Comparison of ENCODE assay signal across 9 cellular contexts in the genomic region with DNA sequence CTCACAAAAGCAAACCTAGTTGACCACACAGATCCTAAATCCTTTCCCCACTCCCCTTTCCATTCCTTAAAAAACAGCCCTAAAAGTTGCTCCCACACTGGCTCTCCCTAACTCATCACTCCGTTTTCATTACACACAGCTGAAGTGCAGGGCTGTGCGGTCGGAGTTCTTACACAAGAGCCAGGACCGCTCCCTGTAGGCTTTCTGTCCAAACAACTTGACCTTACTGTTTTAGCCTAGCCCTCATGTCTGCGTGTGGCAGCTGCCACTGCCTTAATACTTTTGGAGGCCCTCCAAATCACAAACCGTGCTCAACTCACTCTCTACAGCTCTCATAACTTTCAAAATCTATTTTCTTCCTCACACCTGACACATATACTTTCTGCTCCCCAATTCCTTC. TPM values are rescaled to one million over a fixed set of nuclear protein-coding genes. Genes with fewer than 3 reads are reported as not detected.
DNase-seq lines count a peak whose midpoint lies in the region; ATAC-seq and TF ChIP-seq lines count a peak whose summit lies in the region.
"Not testable (repeated sequence)": the region's sequence is repeated elsewhere in the genome, so short reads cannot be mapped to it uniquely, and the experiment has no call there.
"Had no signal": no experiment of that assay in that cellular context is flagged by ENCODE, and none has a peak within 500 bp of the region (broad histone marks: within the 10 kb centered on the region; RNA-seq: fewer than 3 reads in every experiment).

No MANE protein-coding gene starts in this region.

- peak; percentile 20 for DNase-seq in activated CD4-positive, alpha-beta T cell treated with anti-CD3 and anti-CD28 coated beads, Interleukin-2, amount 10 ng/mL, durations not matched to agents 24 days and 14 days
- DNase-seq in fibroblast of mammary gland (ENCODE audit: low read depth) = peak; percentile 61
- peak; percentile 26 for DNase-seq in left ventricle myocardium inferior
- DNase-seq in lower lobe of right lung = peak; percentile 55
- DNase-seq in skeletal muscle cell (ENCODE audit: low read depth) = peak; percentile 53
- DNase-seq in thyroid gland = peak; percentile 11 to 43

- H3K4me3 ChIP-seq in fibroblast of mammary gland (ENCODE audit: control insufficient read depth, low read depth, low read length); left ventricle myocardium inferior; lower lobe of right lung; skeletal muscle cell (ENCODE audit: low read depth, low read length); thyroid gland (replicated peaks in 1 of 3): not testable (repeated sequence)

- H3K9me3 Mint-ChIP-seq in activated CD4-positive, alpha-beta T cell treated with anti-CD3 and anti-CD28 coated beads, Interleukin-2, amount 10 ng/mL, durations not matched to agents 24 days and 14 days = not testable (repeated sequence)

- not testable (repeated sequence) for H3K27me3 Mint-ChIP-seq in activated CD4-positive, alpha-beta T cell treated with anti-CD3 and anti-CD28 coated beads, Interleukin-2, amount 10 ng/mL, durations not matched to agents 24 days and 14 days

- H3K36me3 Mint-ChIP-seq in activated CD4-positive, alpha-beta T cell treated with anti-CD3 and anti-CD28 coated beads, Interleukin-2, amount 10 ng/mL, durations not matched to agents 24 days and 14 days (ENCODE audit: low read depth) = not testable (repeated sequence)

- not testable (repeated sequence) for H3K9me3 ChIP-seq in left ventricle myocardium inferior (replicated peaks); lower lobe of right lung; thyroid gland

- H3K27ac ChIP-seq in left ventricle myocardium inferior (replicated peaks); lower lobe of right lung; thyroid gland: not testable (repeated sequence)

- WGBS in thyroid gland, 2 donors = 26 to 33% methylated on average over 6 of the region's 6 CpGs

- not testable (repeated sequence) for H3K4me3 Mint-ChIP-seq in activated CD4-positive, alpha-beta T cell treated with anti-CD3 and anti-CD28 coated beads, Interleukin-2, amount 10 ng/mL, durations not matched to agents 24 days and 14 days

- H3K4me1 ChIP-seq in left ventricle myocardium inferior, lower lobe of right lung, thyroid gland: not testable (repeated sequence)

- not testable (repeated sequence) for ATAC-seq in lower lobe of right lung

- H3K27ac Mint-ChIP-seq in activated CD4-positive, alpha-beta T cell treated with anti-CD3 and anti-CD28 coated beads, Interleukin-2, amount 10 ng/mL, durations not matched to agents 24 days and 14 days = not testable (repeated sequence)

- H3K4me1 Mint-ChIP-seq in activated CD4-positive, alpha-beta T cell treated with anti-CD3 and anti-CD28 coated beads, Interleukin-2, amount 10 ng/mL, durations not matched to agents 24 days and 14 days = not testable (repeated sequence)

- not testable (repeated sequence) for TF ChIP-seq CTCF in fibroblast of mammary gland (conservative IDR thresholded peaks at IDR 0.05; ENCODE audit: control insufficient read depth, insufficient read depth, low read depth, low read length); left ventricle myocardium inferior (IDR thresholded peaks at IDR 0.05; ENCODE audit: borderline replicate concordance); lower lobe of right lung (IDR thresholded peaks at IDR 0.05); thyroid gland (IDR thresholded peaks at IDR 0.05)

- not testable (repeated sequence) for H3K36me3 ChIP-seq in left ventricle myocardium inferior, lower lobe of right lung, thyroid gland

- intact Hi-C loops in activated CD4-positive, alpha-beta T cell treated with anti-CD3 and anti-CD28 coated beads, Interleukin-2, amount 10 ng/mL, durations not matched to agents 24 days and 14 days (cut with micrococcal nuclease); left ventricle myocardium inferior (cut with micrococcal nuclease); lower lobe of right lung (cut with DNase I); thyroid gland (cut with DNase I): not testable (repeated sequence)

- not testable (repeated sequence) for TF ChIP-seq POLR2A in thyroid gland (IDR thresholded peaks at IDR 0.05)

- not testable (repeated sequence) for H3K27me3 ChIP-seq in left ventricle myocardium inferior (ENCODE audit: low read depth); lower lobe of right lung (ENCODE audit: low read depth); thyroid gland

RNA-seq across cellular contexts. Expression of gene NMI, which starts 23.0 kb away (rescaled TPM):
- 36.7 and 37.2 TPM in 2 replicates for total RNA-seq in activated CD4-positive, alpha-beta T cell treated with anti-CD3 and anti-CD28 coated beads, Interleukin-2, amount 10 ng/mL, durations not matched to agents 24 days and 14 days
- total RNA-seq in left ventricle myocardium inferior (2.9 TPM), lower lobe of right lung (31.9 TPM), thyroid gland (10 to 100 TPM; 11.4 to 14.6 (median 13.2) TPM)
- total RNA-seq: G401 had no signal

RNA-seq across cellular contexts. Expression of gene TNFAIP6, which starts 45.0 kb away (rescaled TPM):
- total RNA-seq in activated CD4-positive, alpha-beta T cell treated with anti-CD3 and anti-CD28 coated beads, Interleukin-2, amount 10 ng/mL, durations not matched to agents 24 days and 14 days = not detected in 2 replicates
- total RNA-seq in left ventricle myocardium inferior (2.9 TPM), lower lobe of right lung (2.1 TPM), thyroid gland (1 to 10 TPM in 1 of 4 donors, under 1 TPM in 2, not detected in 1; 0.33 to 1.1 (median 0.83) TPM)
- total RNA-seq: CD4-positive, CD25-positive, alpha-beta regulatory T cell; CD8-positive, alpha-beta memory T cell; G401 had no signal

RNA-seq across cellular contexts. Expression of gene RBM43, which starts 50.8 kb away (rescaled TPM):
- total RNA-seq in activated CD4-positive, alpha-beta T cell treated with anti-CD3 and anti-CD28 coated beads, Interleukin-2, amount 10 ng/mL, durations not matched to agents 24 days and 14 days = 2.5 and 3.4 TPM in 2 replicates
- total RNA-seq in left ventricle myocardium inferior = 1.5 TPM
- total RNA-seq in lower lobe of right lung = 10.4 TPM
- 10 to 100 TPM in 2 of 4 donors, 1 to 10 TPM in 2; 9.4 to 15.8 (median 10.2) TPM for total RNA-seq in thyroid gland
